ENCODE assay signal across 8 cellular contexts in the genomic region with DNA sequence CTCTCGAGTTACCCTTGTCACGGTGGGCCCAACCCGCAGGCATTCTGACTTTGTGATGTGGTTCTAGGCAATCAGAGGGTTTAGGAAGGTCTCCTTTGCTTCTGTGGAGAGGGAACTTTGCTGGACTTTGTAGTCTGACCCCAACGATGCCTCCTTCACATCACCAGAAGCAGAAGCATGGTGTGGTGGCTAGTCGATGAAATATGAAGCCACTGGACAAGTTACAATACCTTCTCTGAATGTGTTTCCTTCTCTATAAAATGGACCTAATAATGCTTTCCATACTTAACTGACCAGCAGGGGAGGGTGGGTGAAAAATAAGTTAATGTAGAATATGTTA. TPM values are rescaled to one million over a fixed set of nuclear protein-coding genes. Genes with fewer than 3 reads are reported as not detected.
DNase-seq lines count a peak whose midpoint lies in the region; ATAC-seq and TF ChIP-seq lines count a peak whose summit lies in the region.

No MANE protein-coding gene starts in this region.

- no peak overlapping the region for H2BK12ac ChIP-seq in mesenchymal stem cell (ENCODE audit: low read length in 2 of 2)

- H3K9me3 ChIP-seq in mesenchymal stem cell (ENCODE audit: control insufficient read depth, low read length) = peaks cover 7% of the 10 kb centered on the region

- H3K9ac ChIP-seq in mesenchymal stem cell (ENCODE audit: low read length) = peak overlapping the region; percentile 91

- no peak for ATAC-seq in activated T-cell treated with anti-CD3 and anti-CD28 coated beads, Interleukin-2, amount 50 U/mL, for 72 hours (replicated peaks in 1 of 2)
- no peak for ATAC-seq in GM21576 (IDR thresholded peaks at IDR 0.05; ENCODE audit: unreplicated experiment)

- peak overlapping the region; percentile 80 for H3K4me2 ChIP-seq in mesenchymal stem cell (ENCODE audit: low read length, poor library complexity, severe bottlenecking)

- peaks cover 13 to 21% of the 10 kb centered on the region in 2 donors for H3K36me3 Mint-ChIP-seq in activated T-cell treated with anti-CD3 and anti-CD28 coated beads, Interleukin-2, amount 50 U/mL, for 72 hours (ENCODE audit: insufficient read depth in 2 of 2)

- peak overlapping the region; percentile 11 for H4K91ac ChIP-seq in mesenchymal stem cell (ENCODE audit: low read length)

- no peak overlapping the region for H3K18ac ChIP-seq in mesenchymal stem cell (ENCODE audit: low read depth in 1 of 2, low read length in 2 of 2)

- H2BK15ac ChIP-seq in mesenchymal stem cell (ENCODE audit: low read depth, poor library complexity, severe bottlenecking) = no peak overlapping the region

- H3K4me1 Mint-ChIP-seq in activated T-cell treated with anti-CD3 and anti-CD28 coated beads, Interleukin-2, amount 50 U/mL, for 72 hours (ENCODE audit: low read depth) = peaks cover 51% of the 10 kb centered on the region

- peak overlapping the region; percentile 89 for H3K27ac Mint-ChIP-seq in activated T-cell treated with anti-CD3 and anti-CD28 coated beads, Interleukin-2, amount 50 U/mL, for 72 hours

- peak overlapping the region; percentile 72 to 89 for H3K4me3 ChIP-seq in cardiac fibroblast (replicated peaks in 1 of 2; ENCODE audit: low read depth in 2 of 2, low read length in 2 of 2)
- H3K4me3 ChIP-seq in mesenchymal stem cell (ENCODE audit: insufficient read depth in 1 of 2, low read depth in 1 of 2, low read length in 2 of 2) = peak overlapping the region; percentile 88 to 92
- peak overlapping the region; percentile 74 for H3K4me3 ChIP-seq in urinary bladder (ENCODE audit: low read depth, low read length)

- no peak overlapping the region for H2BK120ac ChIP-seq in mesenchymal stem cell (ENCODE audit: low read depth, low read length)

- no peak overlapping the region for H3K27ac ChIP-seq in mesenchymal stem cell (ENCODE audit: low read length, poor library complexity, severe bottlenecking)
- no peak overlapping the region for H3K27ac ChIP-seq in urinary bladder (ENCODE audit: low read depth)

- H3K4ac ChIP-seq in mesenchymal stem cell (ENCODE audit: low read depth in 1 of 2, low read length in 2 of 2) = no peak overlapping the region

- H3K27me3 ChIP-seq in mesenchymal stem cell (ENCODE audit: control insufficient read depth in 1 of 2, insufficient read depth in 1 of 2, low read length in 2 of 2) = no peaks in the 10 kb centered on the region

- H3K27me3 Mint-ChIP-seq in activated T-cell treated with anti-CD3 and anti-CD28 coated beads, Interleukin-2, amount 50 U/mL, for 72 hours (ENCODE audit: low read depth) = no peaks in the 10 kb centered on the region

- H2BK5ac ChIP-seq in mesenchymal stem cell (ENCODE audit: low read depth, low read length, poor library complexity, severe bottlenecking) = no peak overlapping the region

- peaks cover 2 to 10% of the 10 kb centered on the region in 2 donors for H3K9me3 Mint-ChIP-seq in activated T-cell treated with anti-CD3 and anti-CD28 coated beads, Interleukin-2, amount 50 U/mL, for 72 hours

- H3K36me3 ChIP-seq in mesenchymal stem cell (ENCODE audit: control insufficient read depth in 1 of 2, insufficient read depth in 2 of 2, low read depth in 1 of 2, low read length in 2 of 2) (no peaks in the 10 kb centered on the region), urinary bladder (ENCODE audit: insufficient read depth) (no peaks in the 10 kb centered on the region)

- DNase-seq in activated T-cell treated with anti-CD3 and anti-CD28 coated beads, Interleukin-2, amount 50 U/mL, for 72 hours = no peak
- no peak for DNase-seq in activated T-cell treated with anti-CD3 and anti-CD28 coated beads, Interleukin-2, amount 50 U/mL, for 48 hours
- DNase-seq in cardiac fibroblast (ENCODE audit: low read depth in 2 of 2) = peak; percentile 5 to 6
- DNase-seq in mesenchymal stem cell = no peak
- no peak for DNase-seq in activated CD8-positive, alpha-beta memory T cell treated with anti-CD3 and anti-CD28 coated beads, Interleukin-2, amount 50 U/mL, for 4 hours
- DNase-seq in effector CD4-positive, alpha-beta T cell = no peak

- H3K4me1 ChIP-seq in mesenchymal stem cell (ENCODE audit: control insufficient read depth, insufficient read depth, low read depth, low read length) (peaks cover 8% of the 10 kb centered on the region), urinary bladder (ENCODE audit: insufficient read depth) (no peaks in the 10 kb centered on the region)

- peaks cover 3% of the 10 kb centered on the region for H3K79me1 ChIP-seq in mesenchymal stem cell (replicated peaks; ENCODE audit: low read length, poor library complexity, severe bottlenecking)

- WGBS in mesenchymal stem cell = 8% methylated on average over 2 of the region's 5 CpGs
- 2% methylated on average over 5 of the region's 5 CpGs for WGBS in urinary bladder

- H3K4me3 Mint-ChIP-seq in activated T-cell treated with anti-CD3 and anti-CD28 coated beads, Interleukin-2, amount 50 U/mL, for 72 hours = peak overlapping the region; percentile 93 to 98

- H2AK5ac ChIP-seq in mesenchymal stem cell (ENCODE audit: low read length, severe bottlenecking) = no peak overlapping the region

- no peak overlapping the region for H3K23ac ChIP-seq in mesenchymal stem cell (ENCODE audit: low read length in 2 of 2)

- no peak overlapping the region for H3K14ac ChIP-seq in mesenchymal stem cell (ENCODE audit: low read length in 2 of 2)

- H2AFZ ChIP-seq in mesenchymal stem cell (ENCODE audit: low read depth, low read length) = peak overlapping the region; percentile 96

- no peak for TF ChIP-seq CTCF in cardiac fibroblast (IDR thresholded peaks at IDR 0.05; ENCODE audit: low read depth, low read length)

- H4K8ac ChIP-seq in mesenchymal stem cell (ENCODE audit: low read length) = peak overlapping the region; percentile 19

RNA-seq across cellular contexts. Expression of gene SPEF2, which starts 0.6 kb away (rescaled TPM):
- total RNA-seq in activated T-cell treated with anti-CD3 and anti-CD28 coated beads, Interleukin-2, amount 50 U/mL, for 72 hours = 10 to 100 TPM; 17.9 to 19.1 TPM
- polyA plus RNA-seq in mesenchymal stem cell (2013, experiment 1 of 2) = 1.5 TPM
- polyA plus RNA-seq in mesenchymal stem cell (2013, experiment 2 of 2) = 1.2 TPM
- total RNA-seq in urinary bladder = 30.0 TPM
- polyA plus RNA-seq in urinary bladder = 3.7 TPM

Comparison
In these comparisons a context has a peak if more than half of its experiments do, and no peak if none do; other contexts are left out.
1. DNase-seq: peak in cardiac fibroblast (2 of 2); none in activated T-cell treated with anti-CD3 and anti-CD28 coated beads, Interleukin-2, amount 50 U/mL, for 72 hours (0 of 2), activated T-cell treated with anti-CD3 and anti-CD28 coated beads, Interleukin-2, amount 50 U/mL, for 48 hours (0 of 2), mesenchymal stem cell (single experiment), activated CD8-positive, alpha-beta memory T cell treated with anti-CD3 and anti-CD28 coated beads, Interleukin-2, amount 50 U/mL, for 4 hours (single experiment) and effector CD4-positive, alpha-beta T cell (single experiment).
2. Peak in every context shown above with its lines, with median percentiles within 50 percentile points of each other: H3K4me3 ChIP-seq.